Comparison of ENCODE assay signal across 9 cellular contexts in genomic region chr1:81414417-81415087, GRCh38.
DNase-seq lines count a peak whose midpoint lies in the region; ATAC-seq and TF ChIP-seq lines count a peak whose summit lies in the region.
"Had no signal": no experiment of that assay in that cellular context is flagged by ENCODE, and none has a peak within 500 bp of the region (broad histone marks: within the 10 kb centered on the region; RNA-seq: fewer than 3 reads in every experiment).

No MANE protein-coding gene starts in this region.

- CTCF ChIA-PET in Caco-2 (lab: Charles Lee): no interaction called here

- no peaks in the 10 kb centered on the region for H3K27me3 Mint-ChIP-seq in Caco-2 (ENCODE audit: insufficient read depth, unreplicated experiment)
- H3K27me3 Mint-ChIP-seq in osteocyte (ENCODE audit: unreplicated experiment): no peaks in the 10 kb centered on the region
- H3K27me3 Mint-ChIP-seq: T-cell had no signal

- H3K4me3 Mint-ChIP-seq in Caco-2 (ENCODE audit: unreplicated experiment) (no peak overlapping the region), osteocyte (ENCODE audit: unreplicated experiment) (no peak overlapping the region)
- H3K4me3 Mint-ChIP-seq in stimulated activated effector memory CD8-positive, alpha-beta T cell treated with anti-CD3 and anti-CD28 coated beads, Interleukin-12 subunit alpha, Interleukin-12 subunit beta, amount 100 ng/mL, for 72 hours: no peak overlapping the region
- H3K4me3 Mint-ChIP-seq: T-cell had no signal

- ATAC-seq in GM19035 (IDR thresholded peaks at IDR 0.05; ENCODE audit: unreplicated experiment) (peak; percentile 91), HG03097 (IDR thresholded peaks at IDR 0.05; ENCODE audit: low FRiP score, unreplicated experiment) (peak; percentile 98)
- no peak for ATAC-seq in stimulated activated effector memory CD8-positive, alpha-beta T cell treated with anti-CD3 and anti-CD28 coated beads, Interleukin-12 subunit alpha, Interleukin-12 subunit beta, amount 100 ng/mL, for 72 hours
- ATAC-seq: T-cell had no signal

- TF ChIP-seq POLR2A in Peyer's patch (IDR thresholded peaks at IDR 0.05): no peak

- H3K9me3 ChIP-seq in Caco-2: no peaks in the 10 kb centered on the region
- H3K9me3 ChIP-seq in Peyer's patch: no peaks in the 10 kb centered on the region

- no peak overlapping the region for H3K4me3 ChIP-seq in Caco-2 (ENCODE audit: low read depth, low read length)
- no peak overlapping the region for H3K4me3 ChIP-seq in Peyer's patch
- H3K4me3 ChIP-seq in foreskin fibroblast (ENCODE audit: low read depth in 1 of 2, low read length in 2 of 2): no peak overlapping the region

- peak overlapping the region in 2 of 4 donors; percentile 37 to 52 for H3K27ac ChIP-seq in Peyer's patch

- H3K36me3 ChIP-seq in Caco-2 (ENCODE audit: control insufficient read depth, insufficient read depth, low read length): no peaks in the 10 kb centered on the region
- no peaks in the 10 kb centered on the region for H3K36me3 ChIP-seq in Peyer's patch

- POLR2A ChIA-PET in Caco-2 (lab: Charles Lee): no interaction called here

- BruUV-seq in Caco-2 (replicated peaks; lab: Mats Ljungman, UMichigan): no TSS peak

- H3K4me1 ChIP-seq in Caco-2: no peaks in the 10 kb centered on the region
- H3K4me1 ChIP-seq in Peyer's patch: peaks cover 0 to 9% (median 0%) of the 10 kb centered on the region in 4 donors

- H3K27me3 ChIP-seq in Caco-2 (replicated peaks; ENCODE audit: control insufficient read depth, insufficient read depth, low read length) (no peaks in the 10 kb centered on the region), Peyer's patch (no peaks in the 10 kb centered on the region)

- DNase-seq in Caco-2 (peak in 1 of 2 experiments; percentile 31), Peyer's patch (peak; percentile 35 to 90 (median 87)), foreskin fibroblast (peak; percentile 20 to 69), osteocyte (ENCODE audit: extremely low spot score, unreplicated experiment) (no peak), NCI-H345 treated with DMSO at 0.1 percent for 48 hours (lab: John Stamatoyannopoulos, UW; ENCODE audit: unreplicated experiment) (no peak)
- no peak for DNase-seq in stimulated activated effector memory CD8-positive, alpha-beta T cell treated with anti-CD3 and anti-CD28 coated beads, Interleukin-12 subunit alpha, Interleukin-12 subunit beta, amount 100 ng/mL, for 72 hours (ENCODE audit: low spot score in 2 of 2)

- H3K9me3 Mint-ChIP-seq in Caco-2 (ENCODE audit: unreplicated experiment) (no peaks in the 10 kb centered on the region), osteocyte (ENCODE audit: unreplicated experiment) (no peaks in the 10 kb centered on the region)
- peaks cover 20% of the 10 kb centered on the region for H3K9me3 Mint-ChIP-seq in stimulated activated effector memory CD8-positive, alpha-beta T cell treated with anti-CD3 and anti-CD28 coated beads, Interleukin-12 subunit alpha, Interleukin-12 subunit beta, amount 100 ng/mL, for 72 hours

- H3K4me1 Mint-ChIP-seq in Caco-2 (ENCODE audit: low read depth, unreplicated experiment) (no peaks in the 10 kb centered on the region), osteocyte (ENCODE audit: unreplicated experiment) (no peaks in the 10 kb centered on the region)
- no peaks in the 10 kb centered on the region for H3K4me1 Mint-ChIP-seq in stimulated activated effector memory CD8-positive, alpha-beta T cell treated with anti-CD3 and anti-CD28 coated beads, Interleukin-12 subunit alpha, Interleukin-12 subunit beta, amount 100 ng/mL, for 72 hours
- H3K4me1 Mint-ChIP-seq: T-cell had no signal

- peak; percentile 42 to 45 for TF ChIP-seq CTCF in Caco-2 (IDR thresholded peaks at IDR 0.05; ENCODE audit: insufficient read depth in 1 of 2, low read depth in 1 of 2, low read length in 1 of 2, severe bottlenecking in 1 of 2, unreplicated experiment in 1 of 2)
- TF ChIP-seq CTCF in Peyer's patch (IDR thresholded peaks at IDR 0.05): peak; percentile 22 to 84 (median 77)
- TF ChIP-seq CTCF in foreskin fibroblast (IDR thresholded peaks at IDR 0.05; ENCODE audit: low read depth, low read length): peak; percentile 56
- peak; percentile 52 for TF ChIP-seq CTCF in osteocyte (IDR thresholded peaks at IDR 0.05)

- intact Hi-C loops in Caco-2 (cut with micrococcal nuclease; ENCODE audit: unreplicated experiment): no loop called here

- no peak overlapping the region for H3K27ac Mint-ChIP-seq in Caco-2 (ENCODE audit: unreplicated experiment)
- no peak overlapping the region for H3K27ac Mint-ChIP-seq in osteocyte (ENCODE audit: unreplicated experiment)
- no peak overlapping the region for H3K27ac Mint-ChIP-seq in stimulated activated effector memory CD8-positive, alpha-beta T cell treated with anti-CD3 and anti-CD28 coated beads, Interleukin-12 subunit alpha, Interleukin-12 subunit beta, amount 100 ng/mL, for 72 hours
- H3K27ac Mint-ChIP-seq: T-cell had no signal

- no peaks in the 10 kb centered on the region for H3K36me3 Mint-ChIP-seq in Caco-2 (ENCODE audit: insufficient read depth, unreplicated experiment)
- no peaks in the 10 kb centered on the region for H3K36me3 Mint-ChIP-seq in osteocyte (ENCODE audit: unreplicated experiment)
- no peaks in the 10 kb centered on the region for H3K36me3 Mint-ChIP-seq in stimulated activated effector memory CD8-positive, alpha-beta T cell treated with anti-CD3 and anti-CD28 coated beads, Interleukin-12 subunit alpha, Interleukin-12 subunit beta, amount 100 ng/mL, for 72 hours
- H3K36me3 Mint-ChIP-seq: T-cell had no signal

Comparison
In these comparisons a context has a peak if more than half of its experiments do, and no peak if none do; other contexts are left out.
1. DNase-seq: peak in Peyer's patch (3 of 3) and foreskin fibroblast (2 of 2); none in osteocyte (single experiment), stimulated activated effector memory CD8-positive, alpha-beta T cell treated with anti-CD3 and anti-CD28 coated beads, Interleukin-12 subunit alpha, Interleukin-12 subunit beta, amount 100 ng/mL, for 72 hours (0 of 2) and NCI-H345 treated with DMSO at 0.1 percent for 48 hours (single experiment).
2. Peak in every context shown above with its lines, with median percentiles within 50 percentile points of each other: CTCF ChIP-seq.